ENCODE assay signal across 17 cellular contexts in the genomic region with DNA sequence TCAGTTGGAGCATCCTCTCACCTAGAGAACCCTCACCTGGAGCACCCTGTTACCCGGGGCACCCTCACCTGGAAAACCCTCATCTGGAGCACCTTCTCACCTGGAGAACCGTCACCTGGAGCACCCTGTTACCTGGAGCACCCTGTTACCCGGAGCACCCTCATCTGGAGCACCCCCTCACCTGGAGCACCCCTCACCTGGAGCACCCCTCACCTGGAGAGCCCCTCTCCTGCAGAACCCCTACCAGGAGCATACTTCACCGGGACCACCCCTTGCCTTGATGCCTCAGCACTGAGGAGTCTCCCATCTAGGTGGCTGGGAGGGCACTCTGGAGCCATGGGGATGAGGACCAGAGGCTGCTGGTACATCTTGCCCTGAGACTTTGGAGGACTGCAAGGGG. TPM values are rescaled to one million over a fixed set of nuclear protein-coding genes. Genes with fewer than 3 reads are reported as not detected.
"Had no signal": no experiment of that assay in that cellular context is flagged by ENCODE, and none has a peak within 500 bp of the region (broad histone marks: within the 10 kb centered on the region; RNA-seq: fewer than 3 reads in every experiment).

No MANE protein-coding gene starts in this region.

- H3K36me3 Mint-ChIP-seq: activated naive CD8-positive, alpha-beta T cell treated with anti-CD3 and anti-CD28 coated beads, Interleukin-2, amount 10 ng/mL, durations not matched to agents 7 days and 5 days had no signal

- H3K4me1 Mint-ChIP-seq: activated naive CD8-positive, alpha-beta T cell treated with anti-CD3 and anti-CD28 coated beads, Interleukin-2, amount 10 ng/mL, durations not matched to agents 7 days and 5 days had no signal

- H3K9me3 Mint-ChIP-seq: activated CD4-positive, alpha-beta memory T cell treated with anti-CD3 and anti-CD28 coated beads, Interleukin-2, amount 10 ng/mL, durations not matched to agents 7 days and 5 days; activated naive CD8-positive, alpha-beta T cell treated with anti-CD3 and anti-CD28 coated beads, Interleukin-2, amount 10 ng/mL, durations not matched to agents 7 days and 5 days; activated T-helper 2 cell treated with anti-CD3 and anti-CD28 coated beads, Interferon-gamma antibody, Interleukin-2, Interleukin-4, amounts not matched to agents 10 μg/mL and 5 μg/mL and 100 μg/mL, durations not matched to agents 14 hours and 24 hours and 36 hours had no signal

- H3K27ac Mint-ChIP-seq: activated CD4-positive, alpha-beta memory T cell treated with anti-CD3 and anti-CD28 coated beads, Interleukin-2, amount 10 ng/mL, durations not matched to agents 7 days and 5 days; activated naive CD8-positive, alpha-beta T cell treated with anti-CD3 and anti-CD28 coated beads, Interleukin-2, amount 10 ng/mL, durations not matched to agents 7 days and 5 days; activated T-helper 2 cell treated with anti-CD3 and anti-CD28 coated beads, Interferon-gamma antibody, Interleukin-2, Interleukin-4, amounts not matched to agents 10 μg/mL and 5 μg/mL and 100 μg/mL, durations not matched to agents 14 hours and 24 hours and 36 hours had no signal

- ATAC-seq: body of pancreas; right cardiac atrium; stimulated activated naive CD8-positive, alpha-beta T cell treated with anti-CD3 and anti-CD28 coated beads, Interleukin-15, Interleukin-2, amounts not matched to agents 100 U/mL and 50 U/mL, for 24 hours had no signal

- H3K4me3 Mint-ChIP-seq: activated CD4-positive, alpha-beta memory T cell treated with anti-CD3 and anti-CD28 coated beads, Interleukin-2, amount 10 ng/mL, durations not matched to agents 7 days and 5 days; activated naive CD8-positive, alpha-beta T cell treated with anti-CD3 and anti-CD28 coated beads, Interleukin-2, amount 10 ng/mL, durations not matched to agents 7 days and 5 days had no signal

- DNase-seq: activated CD4-positive, alpha-beta memory T cell treated with anti-CD3 and anti-CD28 coated beads, Interleukin-2, amount 10 ng/mL, durations not matched to agents 7 days and 5 days; activated CD4-positive, CD25-positive, alpha-beta regulatory T cell; activated naive CD4-positive, alpha-beta T cell treated with Interleukin-2 at 50 U/mL for 16 hours; activated naive CD8-positive, alpha-beta T cell treated with anti-CD3 and anti-CD28 coated beads, Interleukin-2, amount 10 ng/mL, durations not matched to agents 7 days and 5 days; activated T-cell treated with anti-CD3 and anti-CD28 coated beads, Interleukin-2, amount 50 U/mL, for 1 hour; central memory CD4-positive, alpha-beta T cell; colonic mucosa; left ventricle myocardium inferior; ovary; psoas muscle; right cardiac atrium; stimulated activated naive CD8-positive, alpha-beta T cell treated with anti-CD3 and anti-CD28 coated beads, Interleukin-15, Interleukin-2, amounts not matched to agents 100 U/mL and 50 U/mL, for 24 hours; T-helper 1 cell; T-helper 9 cell; uterus had no signal

RNA-seq across cellular contexts. Expression of a gene that starts 17.3 kb away (rescaled TPM):
- total RNA-seq: body of pancreas had no signal
